ENCODE assay signal across 1 cellular context in the genomic region with DNA sequence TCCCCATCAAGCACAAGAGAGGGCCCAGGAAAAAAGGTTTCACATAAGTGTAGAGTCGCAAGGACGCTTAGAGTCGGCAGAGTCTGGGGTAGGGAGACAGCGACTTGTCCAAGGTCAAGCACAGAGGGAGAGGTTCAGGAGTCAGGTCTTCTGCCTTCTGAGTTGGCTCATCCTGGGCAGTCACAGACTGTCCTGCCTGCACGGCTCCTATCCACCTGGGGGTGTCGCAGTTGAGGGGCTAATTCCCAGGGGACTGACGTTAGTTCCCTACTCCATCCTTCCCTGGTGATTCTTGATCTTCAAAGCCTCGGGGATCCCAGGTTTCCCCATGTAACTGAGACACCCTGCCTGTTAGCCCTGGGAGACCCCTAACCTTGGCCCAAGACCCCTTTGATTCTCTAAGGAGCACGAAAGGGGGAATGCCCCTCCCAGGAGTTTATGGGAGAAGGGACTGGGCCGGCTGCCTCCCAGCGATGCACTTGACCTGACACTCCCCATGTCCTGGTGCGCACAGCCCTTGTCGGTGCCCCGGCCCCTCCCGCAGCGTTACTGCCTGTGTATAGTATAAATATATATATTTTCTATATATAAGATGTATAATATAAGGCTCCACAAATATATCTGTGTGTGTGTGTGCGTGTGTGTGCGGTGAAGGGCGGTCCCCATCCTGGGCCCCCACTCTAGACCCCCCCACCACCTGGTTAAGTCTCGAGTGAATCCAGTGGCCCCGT.
TF ChIP-seq lines count a peak whose summit lies in the region.

No MANE protein-coding gene starts in this region.

TF ChIP-seq in SK-N-SH, 30 proteins besides CTCF, POLR2A, EP300 and RAD21 (continued from another document):
- TF ChIP-seq, protein P1, sequence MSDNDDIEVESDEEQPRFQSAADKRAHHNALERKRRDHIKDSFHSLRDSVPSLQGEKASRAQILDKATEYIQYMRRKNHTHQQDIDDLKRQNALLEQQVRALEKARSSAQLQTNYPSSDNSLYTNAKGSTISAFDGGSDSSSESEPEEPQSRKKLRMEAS (IDR thresholded peaks at IDR 0.05; ENCODE audit: low read depth): no peak
- TF ChIP-seq, protein P2, sequence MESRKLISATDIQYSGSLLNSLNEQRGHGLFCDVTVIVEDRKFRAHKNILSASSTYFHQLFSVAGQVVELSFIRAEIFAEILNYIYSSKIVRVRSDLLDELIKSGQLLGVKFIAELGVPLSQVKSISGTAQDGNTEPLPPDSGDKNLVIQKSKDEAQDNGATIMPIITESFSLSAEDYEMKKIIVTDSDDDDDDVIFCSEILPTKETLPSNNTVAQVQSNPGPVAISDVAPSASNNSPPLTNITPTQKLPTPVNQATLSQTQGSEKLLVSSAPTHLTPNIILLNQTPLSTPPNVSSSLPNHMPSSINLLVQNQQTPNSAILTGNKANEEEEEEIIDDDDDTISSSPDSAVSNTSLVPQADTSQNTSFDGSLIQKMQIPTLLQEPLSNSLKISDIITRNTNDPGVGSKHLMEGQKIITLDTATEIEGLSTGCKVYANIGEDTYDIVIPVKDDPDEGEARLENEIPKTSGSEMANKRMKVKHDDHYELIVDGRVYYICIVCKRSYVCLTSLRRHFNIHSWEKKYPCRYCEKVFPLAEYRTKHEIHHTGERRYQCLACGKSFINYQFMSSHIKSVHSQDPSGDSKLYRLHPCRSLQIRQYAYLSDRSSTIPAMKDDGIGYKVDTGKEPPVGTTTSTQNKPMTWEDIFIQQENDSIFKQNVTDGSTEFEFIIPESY (IDR thresholded peaks at IDR 0.05; ENCODE audit: borderline replicate concordance, low read depth): no peak
- TF ChIP-seq, protein P3, sequence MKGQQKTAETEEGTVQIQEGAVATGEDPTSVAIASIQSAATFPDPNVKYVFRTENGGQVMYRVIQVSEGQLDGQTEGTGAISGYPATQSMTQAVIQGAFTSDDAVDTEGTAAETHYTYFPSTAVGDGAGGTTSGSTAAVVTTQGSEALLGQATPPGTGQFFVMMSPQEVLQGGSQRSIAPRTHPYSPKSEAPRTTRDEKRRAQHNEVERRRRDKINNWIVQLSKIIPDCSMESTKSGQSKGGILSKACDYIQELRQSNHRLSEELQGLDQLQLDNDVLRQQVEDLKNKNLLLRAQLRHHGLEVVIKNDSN (IDR thresholded peaks at IDR 0.05; ENCODE audit: borderline replicate concordance, low read depth): no peak
- TF ChIP-seq TEAD4 (IDR thresholded peaks at IDR 0.05; ENCODE audit: borderline replicate concordance, insufficient read depth) (no peak), MXI1 (IDR thresholded peaks at IDR 0.05; ENCODE audit: low read depth, low read length) (no peak), FOXJ3 (CRISPR knock-in tag; IDR thresholded peaks at IDR 0.05) (no peak)
- TF ChIP-seq, protein P4, sequence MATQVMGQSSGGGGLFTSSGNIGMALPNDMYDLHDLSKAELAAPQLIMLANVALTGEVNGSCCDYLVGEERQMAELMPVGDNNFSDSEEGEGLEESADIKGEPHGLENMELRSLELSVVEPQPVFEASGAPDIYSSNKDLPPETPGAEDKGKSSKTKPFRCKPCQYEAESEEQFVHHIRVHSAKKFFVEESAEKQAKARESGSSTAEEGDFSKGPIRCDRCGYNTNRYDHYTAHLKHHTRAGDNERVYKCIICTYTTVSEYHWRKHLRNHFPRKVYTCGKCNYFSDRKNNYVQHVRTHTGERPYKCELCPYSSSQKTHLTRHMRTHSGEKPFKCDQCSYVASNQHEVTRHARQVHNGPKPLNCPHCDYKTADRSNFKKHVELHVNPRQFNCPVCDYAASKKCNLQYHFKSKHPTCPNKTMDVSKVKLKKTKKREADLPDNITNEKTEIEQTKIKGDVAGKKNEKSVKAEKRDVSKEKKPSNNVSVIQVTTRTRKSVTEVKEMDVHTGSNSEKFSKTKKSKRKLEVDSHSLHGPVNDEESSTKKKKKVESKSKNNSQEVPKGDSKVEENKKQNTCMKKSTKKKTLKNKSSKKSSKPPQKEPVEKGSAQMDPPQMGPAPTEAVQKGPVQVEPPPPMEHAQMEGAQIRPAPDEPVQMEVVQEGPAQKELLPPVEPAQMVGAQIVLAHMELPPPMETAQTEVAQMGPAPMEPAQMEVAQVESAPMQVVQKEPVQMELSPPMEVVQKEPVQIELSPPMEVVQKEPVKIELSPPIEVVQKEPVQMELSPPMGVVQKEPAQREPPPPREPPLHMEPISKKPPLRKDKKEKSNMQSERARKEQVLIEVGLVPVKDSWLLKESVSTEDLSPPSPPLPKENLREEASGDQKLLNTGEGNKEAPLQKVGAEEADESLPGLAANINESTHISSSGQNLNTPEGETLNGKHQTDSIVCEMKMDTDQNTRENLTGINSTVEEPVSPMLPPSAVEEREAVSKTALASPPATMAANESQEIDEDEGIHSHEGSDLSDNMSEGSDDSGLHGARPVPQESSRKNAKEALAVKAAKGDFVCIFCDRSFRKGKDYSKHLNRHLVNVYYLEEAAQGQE (IDR thresholded peaks at IDR 0.05; ENCODE audit: low read depth, low read length): no peak
